In genomic region chr6:9520417-9521151, GRCh38 we compare ENCODE assay signal across 10 cellular contexts.
DNase-seq lines count a peak whose midpoint lies in the region; ATAC-seq and TF ChIP-seq lines count a peak whose summit lies in the region.
"Had no signal": no experiment of that assay in that cellular context is flagged by ENCODE, and none has a peak within 500 bp of the region (broad histone marks: within the 10 kb centered on the region; RNA-seq: fewer than 3 reads in every experiment).

No MANE protein-coding gene starts in this region.

- intact Hi-C loops in left colon (cut with DNase I, micrococcal nuclease), result no loop called here

- H3K27ac ChIP-seq in substantia nigra (ENCODE audit: low read depth, low read length, poor library complexity, severe bottlenecking), result no peak overlapping the region

- ATAC-seq in GM18858 (IDR thresholded peaks at IDR 0.05; ENCODE audit: unreplicated experiment), result peak; percentile 40
- peak; percentile 60 for ATAC-seq in HG02870 (IDR thresholded peaks at IDR 0.05; ENCODE audit: unreplicated experiment)
- ATAC-seq in SK-N-SH treated with all-trans-retinoic acid at 6 μM for 48 hours, result peak; percentile 74
- ATAC-seq in left colon, result no peak

- DNase-seq in non-pigmented ciliary epithelial cell (ENCODE audit: low read depth), result peak; percentile 75
- no peak for DNase-seq in left colon
- no peak for DNase-seq in stimulated activated CD4-positive, alpha-beta T cell treated with anti-CD3 and anti-CD28 coated beads, Interleukin-15, amount 100 ng/mL, for 24 hours
- no peak for DNase-seq in substantia nigra (lab: John Stamatoyannopoulos, UW)
- no peak for DNase-seq in NCI-H187 treated with DMSO at 0.1 percent for 48 hours (lab: John Stamatoyannopoulos, UW)
- DNase-seq: activated CD4-positive, alpha-beta T cell treated with anti-CD3 and anti-CD28 coated beads, Interleukin-2, amount 50 U/mL, for 48 hours; NCI-H1048 had no signal

TF ChIP-seq in SK-N-SH treated with all-trans-retinoic acid at 6 μM for 48 hours, 23 proteins besides CTCF, POLR2A, EP300 and RAD21:
- TF ChIP-seq ZFP30 (CRISPR knock-in tag; IDR thresholded peaks at IDR 0.05), result no peak
- no peak for TF ChIP-seq RARB (CRISPR knock-in tag; IDR thresholded peaks at IDR 0.05)
- TF ChIP-seq TCF4 (CRISPR knock-in tag; IDR thresholded peaks at IDR 0.05; ENCODE audit: borderline replicate concordance), result no peak
- TF ChIP-seq ISL1 (CRISPR knock-in tag; IDR thresholded peaks at IDR 0.05), result peak; percentile 71
- TF ChIP-seq ZNF8 (CRISPR knock-in tag; IDR thresholded peaks at IDR 0.05), result no peak
- no peak for TF ChIP-seq ZFP3 (CRISPR knock-in tag; IDR thresholded peaks at IDR 0.05)
- no peak for TF ChIP-seq SNAI2 (CRISPR knock-in tag; IDR thresholded peaks at IDR 0.05)
- TF ChIP-seq GLIS3 (CRISPR knock-in tag; IDR thresholded peaks at IDR 0.05), result no peak
- TF ChIP-seq TOX (CRISPR knock-in tag; IDR thresholded peaks at IDR 0.05; ENCODE audit: borderline replicate concordance), result peak; percentile 63; the same call in 1 of the 2 replicates
- peak; percentile 73; the same call in 1 of the 2 replicates for TF ChIP-seq ZC3H10 (CRISPR knock-in tag; IDR thresholded peaks at IDR 0.05)
- TF ChIP-seq, protein P1, sequence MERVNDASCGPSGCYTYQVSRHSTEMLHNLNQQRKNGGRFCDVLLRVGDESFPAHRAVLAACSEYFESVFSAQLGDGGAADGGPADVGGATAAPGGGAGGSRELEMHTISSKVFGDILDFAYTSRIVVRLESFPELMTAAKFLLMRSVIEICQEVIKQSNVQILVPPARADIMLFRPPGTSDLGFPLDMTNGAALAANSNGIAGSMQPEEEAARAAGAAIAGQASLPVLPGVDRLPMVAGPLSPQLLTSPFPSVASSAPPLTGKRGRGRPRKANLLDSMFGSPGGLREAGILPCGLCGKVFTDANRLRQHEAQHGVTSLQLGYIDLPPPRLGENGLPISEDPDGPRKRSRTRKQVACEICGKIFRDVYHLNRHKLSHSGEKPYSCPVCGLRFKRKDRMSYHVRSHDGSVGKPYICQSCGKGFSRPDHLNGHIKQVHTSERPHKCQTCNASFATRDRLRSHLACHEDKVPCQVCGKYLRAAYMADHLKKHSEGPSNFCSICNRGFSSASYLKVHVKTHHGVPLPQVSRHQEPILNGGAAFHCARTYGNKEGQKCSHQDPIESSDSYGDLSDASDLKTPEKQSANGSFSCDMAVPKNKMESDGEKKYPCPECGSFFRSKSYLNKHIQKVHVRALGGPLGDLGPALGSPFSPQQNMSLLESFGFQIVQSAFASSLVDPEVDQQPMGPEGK (CRISPR knock-in tag; IDR thresholded peaks at IDR 0.05; ENCODE audit: borderline replicate concordance), result peak; percentile 69; the same call in 1 of the 2 replicates
- no peak for TF ChIP-seq TSHZ2 (CRISPR knock-in tag; IDR thresholded peaks at IDR 0.05)
- TF ChIP-seq ARNTL (CRISPR knock-in tag; IDR thresholded peaks at IDR 0.05; ENCODE audit: borderline replicate concordance, low read depth), result no peak
